8 cellular contexts compared by ENCODE assay signal in genomic region chr10:23438547-23439451, GRCh38. TPM values are rescaled to one million over a fixed set of nuclear protein-coding genes. Genes with fewer than 3 reads are reported as not detected.
DNase-seq lines count a peak whose midpoint lies in the region; ATAC-seq and TF ChIP-seq lines count a peak whose summit lies in the region.

TSS of gene OTUD1 (plus strand) at chr10:23439075. CDS start at chr10:23439458, 383 bp downstream.

- H3K79me2 ChIP-seq in hepatocyte: peaks cover 40% of the 10 kb centered on the region

- peaks cover 22% of the 10 kb centered on the region for H3K4me1 ChIP-seq in hepatocyte (ENCODE audit: insufficient read depth)

- no peaks in the 10 kb centered on the region for H3K9me3 ChIP-seq in hepatocyte (ENCODE audit: low read depth)

- WGBS in hepatocyte (ENCODE audit: low lambda C conversion rate, missing lambda C conversion rate): 4% methylated on average over 17 of the region's 115 CpGs

- H3K27me3 ChIP-seq in hepatocyte: no peaks in the 10 kb centered on the region

- peak; percentile 92 for DNase-seq in NCI-H146 (lab: John Stamatoyannopoulos, UW)
- peak; percentile 88 for DNase-seq in T-helper 22 cell (ENCODE audit: low read depth)
- DNase-seq in astrocyte of the cerebellum (ENCODE audit: low read depth): peak; percentile 78
- peak; percentile 98 for DNase-seq in hepatocyte (ENCODE audit: low spot score)
- peak; percentile 89 for DNase-seq in retina
- no peak for DNase-seq in OCI-M2 (lab: John Stamatoyannopoulos, UW; ENCODE audit: unreplicated experiment)

- no peak for TF ChIP-seq CTCF in astrocyte of the cerebellum (IDR thresholded peaks at IDR 0.05; ENCODE audit: low read depth, low read length, missing control alignments)
- TF ChIP-seq CTCF in hepatocyte (IDR thresholded peaks at IDR 0.05; ENCODE audit: poor library complexity): peak; percentile 16

- peak within 1 kb of the TSS; percentile 83 for H2AFZ ChIP-seq in hepatocyte

- H3K4me3 ChIP-seq in astrocyte of the cerebellum (ENCODE audit: low read depth, low read length) (peak within 1 kb of the TSS; percentile 59), hepatocyte (peak within 1 kb of the TSS; percentile 93)

- no peaks in the 10 kb centered on the region for H3K9me2 ChIP-seq in hepatocyte (replicated peaks; ENCODE audit: insufficient read depth)

- H3K36me3 ChIP-seq in hepatocyte (replicated peaks; ENCODE audit: insufficient read depth, low read depth): no peaks in the 10 kb centered on the region

- peaks cover 30% of the 10 kb centered on the region for H4K20me1 ChIP-seq in hepatocyte (ENCODE audit: insufficient read depth, poor library complexity, severe bottlenecking)

- ATAC-seq in GM18498 (IDR thresholded peaks at IDR 0.05; ENCODE audit: unreplicated experiment) (peak; percentile 82), HG02870 (IDR thresholded peaks at IDR 0.05; ENCODE audit: unreplicated experiment) (peak; percentile 78)

- in situ Hi-C loops in astrocyte of the cerebellum (cut with HindIII; ENCODE audit: low sequenced_read_pairs): no loop called here

- H3K27ac ChIP-seq in hepatocyte: peak within 1 kb of the TSS; percentile 96

- peak within 1 kb of the TSS; percentile 95 for H3K4me2 ChIP-seq in hepatocyte

RNA-seq across cellular contexts. Expression of gene OTUD1, which starts in this region (rescaled TPM):
- 29.0 and 31.7 TPM in 2 replicates for total RNA-seq in hepatocyte
- polyA plus RNA-seq in hepatocyte: 34.8 and 38.5 TPM in 2 replicates
